In the genomic region with DNA sequence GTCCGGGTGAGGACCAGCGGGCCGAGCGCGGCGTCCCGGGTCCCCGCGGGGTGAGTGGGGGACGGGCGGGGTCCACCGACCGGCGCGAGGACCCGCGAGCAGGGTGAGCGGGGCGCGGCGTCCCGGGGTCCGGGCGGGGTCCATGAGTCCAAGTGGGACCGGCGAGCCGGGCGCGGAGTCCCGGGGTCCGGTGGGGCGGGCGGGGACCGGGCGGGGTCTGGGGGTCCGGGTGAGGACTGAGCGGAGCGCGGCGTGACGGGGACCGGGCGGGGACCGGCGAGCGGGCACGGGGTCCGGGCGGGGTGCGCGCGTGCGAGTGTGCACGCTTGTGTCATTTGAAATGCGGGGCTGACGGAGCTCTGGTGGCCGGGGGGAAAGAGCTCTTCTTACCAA, we compare ENCODE assay signal across 8 cellular contexts. TPM values are rescaled to one million over a fixed set of nuclear protein-coding genes. Genes with fewer than 3 reads are reported as not detected.
DNase-seq lines count a peak whose midpoint lies in the region; TF ChIP-seq lines count a peak whose summit lies in the region.

No MANE protein-coding gene starts in this region.

- no peaks in the 10 kb centered on the region for H3K9me2 ChIP-seq in PC-9 (ENCODE audit: insufficient read depth)

- intact Hi-C loops in PC-9 (cut with micrococcal nuclease; ENCODE audit: unreplicated experiment): no loop called here

- peak; percentile 32 for DNase-seq in H9
- DNase-seq in activated CD4-positive, alpha-beta memory T cell treated with anti-CD3 and anti-CD28 coated beads, Interleukin-2, amount 10 ng/mL, durations not matched to agents 7 days and 5 days: no peak
- peak; percentile 65 for DNase-seq in glutamatergic neuron
- DNase-seq in retinal pigment epithelial cell (ENCODE audit: low read depth): no peak
- DNase-seq in GM13977 (ENCODE audit: low spot score): no peak
- DNase-seq in NCI-H82 treated with DMSO at 0.1 percent for 48 hours (lab: John Stamatoyannopoulos, UW; ENCODE audit: unreplicated experiment): no peak
- no peak for DNase-seq in PC-9
- DNase-seq in SKM-1 (lab: John Stamatoyannopoulos, UW; ENCODE audit: unreplicated experiment): no peak

- H4K91ac ChIP-seq in H9 (ENCODE audit: insufficient read length, low read depth, low read length): no peak overlapping the region

- H4K20me1 ChIP-seq in H9 (ENCODE audit: control insufficient read depth, insufficient read depth, insufficient read length): no peaks in the 10 kb centered on the region
- no peaks in the 10 kb centered on the region for H4K20me1 ChIP-seq in PC-9 (ENCODE audit: insufficient read depth)

- H3K27me3 Mint-ChIP-seq in H9 (ENCODE audit: low read depth) (peaks cover 33% of the 10 kb centered on the region), glutamatergic neuron (ENCODE audit: unreplicated experiment) (peaks cover 5% of the 10 kb centered on the region)
- peaks cover 81% of the 10 kb centered on the region for H3K27me3 Mint-ChIP-seq in activated CD4-positive, alpha-beta memory T cell treated with anti-CD3 and anti-CD28 coated beads, Interleukin-2, amount 10 ng/mL, durations not matched to agents 7 days and 5 days

- H4K5ac ChIP-seq in H9 (ENCODE audit: insufficient read length, low read depth, low read length): no peak overlapping the region

- POLR2A ChIA-PET in activated CD4-positive, alpha-beta memory T cell treated with anti-CD3 and anti-CD28 coated beads, Interleukin-2, amount 10 ng/mL, durations not matched to agents 7 days and 5 days (lab: Charles Lee): interaction anchor here (1.5 to 1.8 kb wide), 3 partner anchors 128 to 159 kb away, joined by 3 to 4 read pairs (median 4); no protein-coding TSS in a partner anchor
- POLR2A ChIA-PET in PC-9 (lab: Charles Lee; ENCODE audit: unreplicated experiment): no interaction called here

- H3K27ac ChIP-seq in H9 (ENCODE audit: insufficient read length, low read depth, low read length): no peak overlapping the region
- no peak overlapping the region for H3K27ac ChIP-seq in PC-9

- no peak for TF ChIP-seq CTCF in H9 (conservative IDR thresholded peaks at IDR 0.05)
- no peak for TF ChIP-seq CTCF in glutamatergic neuron (IDR thresholded peaks at IDR 0.05; ENCODE audit: partially characterized antibody, unreplicated experiment)
- no peak for TF ChIP-seq CTCF in retinal pigment epithelial cell (conservative IDR thresholded peaks at IDR 0.05; ENCODE audit: low read depth, low read length)
- no peak for TF ChIP-seq CTCF in GM13977 (IDR thresholded peaks at IDR 0.05; ENCODE audit: extremely low read depth, insufficient read depth, missing control alignments)
- TF ChIP-seq CTCF in PC-9 (conservative IDR thresholded peaks at IDR 0.05): no peak

- peaks cover 2% of the 10 kb centered on the region; the same call in 1 of the 2 replicates for H3K27me3 ChIP-seq in H9 (ENCODE audit: insufficient read depth, low read length)
- H3K27me3 ChIP-seq in PC-9 (ENCODE audit: insufficient read depth, low read depth): no peaks in the 10 kb centered on the region

- H3K9me3 ChIP-seq in H9 (ENCODE audit: control insufficient read depth, low read depth, low read length) (no peaks in the 10 kb centered on the region), PC-9 (ENCODE audit: insufficient read depth, low read depth) (no peaks in the 10 kb centered on the region)

- H2AK5ac ChIP-seq in H9 (ENCODE audit: insufficient read length, low read length): no peak overlapping the region

- H3F3A ChIP-seq in PC-9 (ENCODE audit: insufficient read depth, low read depth): no peaks in the 10 kb centered on the region

- H3K23ac ChIP-seq in H9 (ENCODE audit: insufficient read length, low read depth, low read length): no peak overlapping the region

- H3T11ph ChIP-seq in H9 (ENCODE audit: low read length): no peak overlapping the region

- no TSS peak for BruUV-seq in PC-9 (replicated peaks; lab: Mats Ljungman, UMichigan)

- no peaks in the 10 kb centered on the region for H3K9me3 Mint-ChIP-seq in H9
- H3K9me3 Mint-ChIP-seq in activated CD4-positive, alpha-beta memory T cell treated with anti-CD3 and anti-CD28 coated beads, Interleukin-2, amount 10 ng/mL, durations not matched to agents 7 days and 5 days: no peaks in the 10 kb centered on the region
- H3K9me3 Mint-ChIP-seq in glutamatergic neuron (ENCODE audit: unreplicated experiment): peaks cover 3% of the 10 kb centered on the region

- H3K36me3 Mint-ChIP-seq in H9 (ENCODE audit: insufficient read depth in 1 of 3, low read depth in 3 of 3): no peaks in the 10 kb centered on the region
- H3K36me3 Mint-ChIP-seq in activated CD4-positive, alpha-beta memory T cell treated with anti-CD3 and anti-CD28 coated beads, Interleukin-2, amount 10 ng/mL, durations not matched to agents 7 days and 5 days (ENCODE audit: low read depth): no peaks in the 10 kb centered on the region
- no peaks in the 10 kb centered on the region for H3K36me3 Mint-ChIP-seq in glutamatergic neuron (ENCODE audit: unreplicated experiment)

- H3K27ac Mint-ChIP-seq in H9: no peak overlapping the region
- no peak overlapping the region for H3K27ac Mint-ChIP-seq in activated CD4-positive, alpha-beta memory T cell treated with anti-CD3 and anti-CD28 coated beads, Interleukin-2, amount 10 ng/mL, durations not matched to agents 7 days and 5 days
- H3K27ac Mint-ChIP-seq in glutamatergic neuron (ENCODE audit: unreplicated experiment): peak overlapping the region; percentile 62

- H3K14ac ChIP-seq in H9 (ENCODE audit: insufficient read depth, low read length): no peak overlapping the region

- H3K18ac ChIP-seq in H9 (ENCODE audit: insufficient read length, low read depth, low read length): no peak overlapping the region

- no peaks in the 10 kb centered on the region for H3K36me3 ChIP-seq in PC-9 (ENCODE audit: low read depth)

- H2BK120ac ChIP-seq in H9 (ENCODE audit: low read depth, low read length, poor library complexity, severe bottlenecking): no peak overlapping the region

- in situ Hi-C loops in GM13977 (cut with MboI; ENCODE audit: low pct_unique_long_range_greater_than_20kb, low sequenced_read_pairs, unreplicated experiment): no loop called here

- no peaks in the 10 kb centered on the region for H3K79me2 ChIP-seq in H9 (ENCODE audit: insufficient read depth, low read length)
- no peaks in the 10 kb centered on the region for H3K79me2 ChIP-seq in PC-9 (ENCODE audit: low read depth)

- H4K8ac ChIP-seq in H9 (replicated peaks; ENCODE audit: insufficient read length, low read depth, low read length): no peak overlapping the region

- H3K4me2 ChIP-seq in H9 (ENCODE audit: insufficient read depth, insufficient read length, low read length) (peak overlapping the region; percentile 80), PC-9 (no peak overlapping the region)

- no peak overlapping the region for H2BK15ac ChIP-seq in H9 (ENCODE audit: low read depth, low read length)

- H3K4me3 Mint-ChIP-seq in H9 (peak overlapping the region; percentile 82 to 91), glutamatergic neuron (ENCODE audit: unreplicated experiment) (peak overlapping the region; percentile 88)
- H3K4me3 Mint-ChIP-seq in activated CD4-positive, alpha-beta memory T cell treated with anti-CD3 and anti-CD28 coated beads, Interleukin-2, amount 10 ng/mL, durations not matched to agents 7 days and 5 days: peak overlapping the region; percentile 64

- no peak overlapping the region for H2BK5ac ChIP-seq in H9 (ENCODE audit: insufficient read length, low read length)

- H3K9ac ChIP-seq in H9 (ENCODE audit: extremely low read depth, insufficient read length, low read length): no peak overlapping the region

- WGBS in H9 (ENCODE audit: extremely low coverage, insufficient read length, low lambda C conversion rate): no CpG with 5 or more reads among the region's 57 CpGs

- no peak overlapping the region for H3K4ac ChIP-seq in H9 (ENCODE audit: low read depth, low read length)

- no peak overlapping the region for H2BK12ac ChIP-seq in H9 (ENCODE audit: insufficient read length, low read depth, low read length)

- H3K4me1 Mint-ChIP-seq in H9: peaks cover 39 to 58% of the 10 kb centered on the region in 2 experiments
- H3K4me1 Mint-ChIP-seq in activated CD4-positive, alpha-beta memory T cell treated with anti-CD3 and anti-CD28 coated beads, Interleukin-2, amount 10 ng/mL, durations not matched to agents 7 days and 5 days: peaks cover 19% of the 10 kb centered on the region
- peaks cover 23% of the 10 kb centered on the region for H3K4me1 Mint-ChIP-seq in glutamatergic neuron (ENCODE audit: low read depth, unreplicated experiment)

- H3K79me1 ChIP-seq in H9 (ENCODE audit: insufficient read depth, low read depth, low read length, poor library complexity, severe bottlenecking): no peaks in the 10 kb centered on the region

- H3K23me2 ChIP-seq in H9 (ENCODE audit: insufficient read length, low read depth, low read length, poor library complexity, severe bottlenecking): peaks cover 8% of the 10 kb centered on the region

- H2BK20ac ChIP-seq in H9 (ENCODE audit: low read depth, low read length, poor library complexity, severe bottlenecking): no peak overlapping the region

- CTCF ChIA-PET in activated CD4-positive, alpha-beta memory T cell treated with anti-CD3 and anti-CD28 coated beads, Interleukin-2, amount 10 ng/mL, durations not matched to agents 7 days and 5 days (lab: Charles Lee): interaction anchor here (1.4 kb wide), 1 partner anchor 12 kb away, joined by 4 read pairs; no protein-coding TSS in a partner anchor
- CTCF ChIA-PET in PC-9 (lab: Charles Lee): no interaction called here

- H2AFZ ChIP-seq in H9 (ENCODE audit: low read length): no peak overlapping the region
- no peak overlapping the region for H2AFZ ChIP-seq in PC-9

- peak overlapping the region; percentile 82 for H3K4me3 ChIP-seq in retinal pigment epithelial cell (ENCODE audit: low read length)
- no peak overlapping the region for H3K4me3 ChIP-seq in PC-9

- no peak overlapping the region for H3K56ac ChIP-seq in H9 (ENCODE audit: insufficient read length, low read depth, low read length)

- H3K4me1 ChIP-seq in H9 (ENCODE audit: insufficient read depth, low read length) (no peaks in the 10 kb centered on the region), PC-9 (replicated peaks; ENCODE audit: insufficient read depth) (no peaks in the 10 kb centered on the region)

RNA-seq across cellular contexts. Expression of gene CELF2, which starts 0.8 kb away (rescaled TPM):
- total RNA-seq in H9 (2021): 28.7 and 29.3 TPM in 2 replicates
- total RNA-seq in activated CD4-positive, alpha-beta memory T cell treated with anti-CD3 and anti-CD28 coated beads, Interleukin-2, amount 10 ng/mL, durations not matched to agents 7 days and 5 days: 100 to 1,000 TPM; 209 to 213 TPM
- 47.4 TPM for total RNA-seq in glutamatergic neuron (ENCODE audit: unreplicated experiment)
- total RNA-seq in PC-9 (2021): not detected in 2 replicates

Comparison
In these comparisons a context has a peak if more than half of its experiments do, and no peak if none do; other contexts are left out.
1. DNase-seq: peak in H9 (single experiment) and glutamatergic neuron (single experiment); none in activated CD4-positive, alpha-beta memory T cell treated with anti-CD3 and anti-CD28 coated beads, Interleukin-2, amount 10 ng/mL, durations not matched to agents 7 days and 5 days (single experiment), retinal pigment epithelial cell (single experiment), GM13977 (single experiment), NCI-H82 treated with DMSO at 0.1 percent for 48 hours (single experiment), PC-9 (0 of 2) and SKM-1 (single experiment).
2. RNA of gene CELF2, which starts 0.8 kb away (total RNA-seq): 209 to 213 TPM in activated CD4-positive, alpha-beta memory T cell treated with anti-CD3 and anti-CD28 coated beads, Interleukin-2, amount 10 ng/mL, durations not matched to agents 7 days and 5 days, 47.4 TPM in glutamatergic neuron (single experiment) and 28.7 to 29.3 TPM in H9; not detected in PC-9; every median in the first group is over 10 times any median in the second.
3. Peak in every context shown above with its lines, with median percentiles within 50 percentile points of each other: H3K4me3 Mint-ChIP-seq.